In the genomic region with DNA sequence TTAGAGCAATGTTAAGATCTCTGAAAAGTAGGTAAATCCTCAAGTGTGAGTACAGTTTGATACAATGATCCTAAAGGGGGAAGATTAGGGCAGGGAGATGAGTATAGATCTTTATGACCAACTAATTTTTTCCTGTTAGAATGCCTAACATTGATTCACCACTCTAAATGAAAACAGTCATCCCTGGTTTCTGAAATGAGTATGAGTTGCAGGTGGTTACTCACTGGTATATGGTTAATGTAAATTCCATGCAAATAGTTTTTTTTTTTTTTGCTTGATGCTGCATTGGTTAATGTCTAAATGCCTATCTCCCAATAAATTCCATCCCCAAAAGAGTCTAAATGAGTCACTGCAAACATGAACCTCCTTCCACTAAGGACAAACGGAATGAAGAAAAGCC, we compare ENCODE assay signal across 12 cellular contexts. TPM values are rescaled to one million over a fixed set of nuclear protein-coding genes. Genes with fewer than 3 reads are reported as not detected.
DNase-seq lines count a peak whose midpoint lies in the region; ATAC-seq and TF ChIP-seq lines count a peak whose summit lies in the region.
"Had no signal": no experiment of that assay in that cellular context is flagged by ENCODE, and none has a peak within 500 bp of the region (broad histone marks: within the 10 kb centered on the region; RNA-seq: fewer than 3 reads in every experiment).

No MANE protein-coding gene starts in this region.

- H3K27me3 ChIP-seq in hepatocyte, result no peaks in the 10 kb centered on the region
- H3K27me3 ChIP-seq: suprapubic skin had no signal

- no peak overlapping the region for H3K27ac ChIP-seq in hepatocyte
- H3K27ac ChIP-seq: C4-2B, lower lobe of right lung, suprapubic skin had no signal

- no peaks in the 10 kb centered on the region for H3K36me3 ChIP-seq in hepatocyte (replicated peaks; ENCODE audit: insufficient read depth, low read depth)
- H3K36me3 ChIP-seq: lower lobe of right lung, suprapubic skin had no signal

- 88% methylated on average over 1 of the region's 1 CpG for WGBS in hepatocyte (ENCODE audit: low lambda C conversion rate, missing lambda C conversion rate)

- H4K20me1 ChIP-seq in hepatocyte (ENCODE audit: insufficient read depth, poor library complexity, severe bottlenecking), result no peaks in the 10 kb centered on the region

- DNase-seq in AG09309 (ENCODE audit: low read depth) (peak; percentile 89), RPMI7951 (ENCODE audit: low read depth) (peak; percentile 67), D341Med (ENCODE audit: low spot score) (no peak), NCI-H187 (lab: John Stamatoyannopoulos, UW) (no peak), T-helper 9 cell (no peak), hepatocyte (ENCODE audit: low spot score) (no peak)
- DNase-seq: lower lobe of right lung had no signal

- H3K4me3 ChIP-seq in AG09309 (ENCODE audit: control insufficient read depth, low read depth, low read length), result no peak overlapping the region
- H3K4me3 ChIP-seq in hepatocyte, result no peak overlapping the region
- H3K4me3 ChIP-seq: lower lobe of right lung, skin epidermis, suprapubic skin had no signal

- H3K4me2 ChIP-seq in hepatocyte, result no peak overlapping the region

- H3K79me2 ChIP-seq in hepatocyte, result no peaks in the 10 kb centered on the region

- no peaks in the 10 kb centered on the region for H3K9me3 ChIP-seq in hepatocyte (ENCODE audit: low read depth)
- H3K9me3 ChIP-seq: lower lobe of right lung, suprapubic skin had no signal

- H3K4me1 ChIP-seq in hepatocyte (ENCODE audit: insufficient read depth), result no peaks in the 10 kb centered on the region
- H3K4me1 ChIP-seq: lower lobe of right lung, suprapubic skin had no signal

- no peaks in the 10 kb centered on the region for H3K9me2 ChIP-seq in hepatocyte (replicated peaks; ENCODE audit: insufficient read depth)

- no peak overlapping the region for H2AFZ ChIP-seq in hepatocyte

- TF ChIP-seq CTCF in AG09309 (IDR thresholded peaks at IDR 0.05; ENCODE audit: control insufficient read depth, insufficient read depth, low read depth, low read length, missing control alignments) (no peak), hepatocyte (IDR thresholded peaks at IDR 0.05; ENCODE audit: poor library complexity) (no peak)

- ATAC-seq in GM19035 (IDR thresholded peaks at IDR 0.05; ENCODE audit: unreplicated experiment) (peak; percentile 58), HG02943 (IDR thresholded peaks at IDR 0.05; ENCODE audit: low read depth, unreplicated experiment) (peak; percentile 42)
- ATAC-seq: lower lobe of right lung had no signal

RNA-seq across cellular contexts. Expression of gene SERPINB2, which starts 55.0 kb away (rescaled TPM):
- total RNA-seq in RPMI7951 (2014; rRNA removed; shearing (Covaris generic)), result 20.3 and 20.5 TPM in 2 replicates
- total RNA-seq in hepatocyte, result 1.6 and 1.9 TPM in 2 replicates
- 0.86 and 1.2 TPM in 2 replicates for polyA plus RNA-seq in hepatocyte
- total RNA-seq: lower lobe of right lung had no signal

RNA-seq across cellular contexts. Expression of gene SERPINB7, which starts 57.3 kb away (rescaled TPM):
- 10.0 and 13.1 TPM in 2 replicates for total RNA-seq in RPMI7951 (2014; rRNA removed; shearing (Covaris generic))
- total RNA-seq in hepatocyte, result 0.10 and 0.36 TPM in 2 replicates
- polyA plus RNA-seq in hepatocyte, result 0.77 and 1.9 TPM in 2 replicates
- total RNA-seq: lower lobe of right lung had no signal

Comparison
In these comparisons a context has a peak if more than half of its experiments do, and no peak if none do; other contexts are left out.
1. DNase-seq: peak in AG09309 (single experiment) and RPMI7951 (single experiment); none in D341Med (single experiment), NCI-H187 (0 of 2), T-helper 9 cell (single experiment) and hepatocyte (single experiment).